Comparison of ENCODE assay signal across 13 cellular contexts in genomic region chr20:1388253-1388652, GRCh38. TPM values are rescaled to one million over a fixed set of nuclear protein-coding genes. Genes with fewer than 3 reads are reported as not detected.
A peak's percentile ranks its signal among the peaks of the same experiment; 100 is the strongest.
DNase-seq lines count a peak whose midpoint lies in the region; ATAC-seq and TF ChIP-seq lines count a peak whose summit lies in the region.
"Had no signal": no experiment of that assay in that cellular context is flagged by ENCODE, and none has a peak within 500 bp of the region (broad histone marks: within the 10 kb centered on the region; RNA-seq: fewer than 3 reads in every experiment).

No MANE protein-coding gene starts in this region.

- H3K27ac Mint-ChIP-seq in activated CD8-positive, alpha-beta memory T cell treated with anti-CD3 and anti-CD28 coated beads, Interleukin-2, amount 10 ng/mL, durations not matched to agents 7 days and 5 days: peak overlapping the region; percentile 81
- peak overlapping the region; percentile 97 for H3K27ac Mint-ChIP-seq in T-helper 17 cell

- H2AK5ac ChIP-seq in mesenchymal stem cell (ENCODE audit: low read length, severe bottlenecking): no peak overlapping the region

- peaks cover 79% of the 10 kb centered on the region for H3K4me1 Mint-ChIP-seq in activated CD8-positive, alpha-beta memory T cell treated with anti-CD3 and anti-CD28 coated beads, Interleukin-2, amount 10 ng/mL, durations not matched to agents 7 days and 5 days
- peaks cover 68% of the 10 kb centered on the region for H3K4me1 Mint-ChIP-seq in T-helper 17 cell

- TF ChIP-seq EP300 in stomach (IDR thresholded peaks at IDR 0.05): no peak

- no peak overlapping the region for H3K9ac ChIP-seq in mesenchymal stem cell (ENCODE audit: low read length)

- no peaks in the 10 kb centered on the region for H3K27me3 ChIP-seq in stomach
- H3K27me3 ChIP-seq in WERI-Rb-1 (ENCODE audit: insufficient read depth, low read depth, severe bottlenecking): no peaks in the 10 kb centered on the region
- H3K27me3 ChIP-seq in mesenchymal stem cell (ENCODE audit: control insufficient read depth in 1 of 2, insufficient read depth in 1 of 2, low read length in 2 of 2): no peaks in the 10 kb centered on the region

- peak overlapping the region; percentile 74 for H3K4me3 Mint-ChIP-seq in activated CD8-positive, alpha-beta memory T cell treated with anti-CD3 and anti-CD28 coated beads, Interleukin-2, amount 10 ng/mL, durations not matched to agents 7 days and 5 days
- H3K4me3 Mint-ChIP-seq in T-helper 17 cell: peak overlapping the region; percentile 94

- no peak overlapping the region for H3K4me2 ChIP-seq in mesenchymal stem cell (ENCODE audit: low read length, poor library complexity, severe bottlenecking)

- H3K36me3 ChIP-seq in stomach (peaks cover 0 to 7% (median 3%) of the 10 kb centered on the region in 4 donors), WERI-Rb-1 (peaks cover 10% of the 10 kb centered on the region), mesenchymal stem cell (ENCODE audit: control insufficient read depth in 1 of 2, insufficient read depth in 2 of 2, low read depth in 1 of 2, low read length in 2 of 2) (peaks cover 14 to 23% of the 10 kb centered on the region in 2 experiments)

- H3K4me1 ChIP-seq in stomach: peaks cover 68 to 91% (median 80%) of the 10 kb centered on the region in 4 donors
- peaks cover 23% of the 10 kb centered on the region for H3K4me1 ChIP-seq in mesenchymal stem cell (ENCODE audit: control insufficient read depth, insufficient read depth, low read depth, low read length)

- peaks cover 9% of the 10 kb centered on the region for H3K79me1 ChIP-seq in mesenchymal stem cell (replicated peaks; ENCODE audit: low read length, poor library complexity, severe bottlenecking)

- no peak for ATAC-seq in activated CD8-positive, alpha-beta memory T cell treated with anti-CD3 and anti-CD28 coated beads, Interleukin-2, amount 10 ng/mL, durations not matched to agents 7 days and 5 days
- ATAC-seq in T-helper 17 cell: no peak
- ATAC-seq in left lobe of liver: no peak

- CTCF ChIA-PET in activated CD8-positive, alpha-beta memory T cell treated with anti-CD3 and anti-CD28 coated beads, Interleukin-2, amount 10 ng/mL, durations not matched to agents 7 days and 5 days (lab: Charles Lee): interaction anchor here (1.1 to 6.2 kb wide), 5 partner anchors 9 to 88 kb away, joined by 3 to 24 read pairs (median 6); partner anchors contain the start of gene NSFL1C

- H3K27me3 Mint-ChIP-seq in activated CD8-positive, alpha-beta memory T cell treated with anti-CD3 and anti-CD28 coated beads, Interleukin-2, amount 10 ng/mL, durations not matched to agents 7 days and 5 days: no peaks in the 10 kb centered on the region
- no peaks in the 10 kb centered on the region for H3K27me3 Mint-ChIP-seq in T-helper 17 cell

- H3K36me3 Mint-ChIP-seq in activated CD8-positive, alpha-beta memory T cell treated with anti-CD3 and anti-CD28 coated beads, Interleukin-2, amount 10 ng/mL, durations not matched to agents 7 days and 5 days: peaks cover 31% of the 10 kb centered on the region
- H3K36me3 Mint-ChIP-seq in T-helper 17 cell (ENCODE audit: low read depth): peaks cover 7% of the 10 kb centered on the region

- no peak overlapping the region for H2BK5ac ChIP-seq in mesenchymal stem cell (ENCODE audit: low read depth, low read length, poor library complexity, severe bottlenecking)

- no peak overlapping the region for H3K18ac ChIP-seq in mesenchymal stem cell (ENCODE audit: low read depth in 1 of 2, low read length in 2 of 2)

- H3K27ac ChIP-seq in stomach: peak overlapping the region in 4 of 5 donors; percentile 88 to 94 (median 90)
- H3K27ac ChIP-seq in WERI-Rb-1: no peak overlapping the region
- no peak overlapping the region for H3K27ac ChIP-seq in mesenchymal stem cell (ENCODE audit: low read length, poor library complexity, severe bottlenecking)

- no peak overlapping the region for H3K23ac ChIP-seq in mesenchymal stem cell (ENCODE audit: low read length in 2 of 2)

- H3K14ac ChIP-seq in mesenchymal stem cell (ENCODE audit: low read length in 2 of 2): no peak overlapping the region

- TF ChIP-seq POLR2A in stomach (IDR thresholded peaks at IDR 0.05): no peak

- TF ChIP-seq CTCF in stomach (IDR thresholded peaks at IDR 0.05): no peak
- no peak for TF ChIP-seq CTCF in WERI-Rb-1 (IDR thresholded peaks at IDR 0.05; ENCODE audit: low read depth, low read length)

- H3K9me3 Mint-ChIP-seq in activated CD8-positive, alpha-beta memory T cell treated with anti-CD3 and anti-CD28 coated beads, Interleukin-2, amount 10 ng/mL, durations not matched to agents 7 days and 5 days (ENCODE audit: low read depth): no peaks in the 10 kb centered on the region

- WGBS in stomach, 5 donors: 54 to 72% (median 57%) methylated on average over 6 of the region's 6 CpGs
- WGBS in mesenchymal stem cell: 81% methylated on average over 6 of the region's 6 CpGs

- peak overlapping the region in 2 of 4 donors; percentile 89 for H3K4me3 ChIP-seq in stomach
- no peak overlapping the region for H3K4me3 ChIP-seq in WERI-Rb-1 (ENCODE audit: low read depth, low read length)
- H3K4me3 ChIP-seq in mesenchymal stem cell (ENCODE audit: insufficient read depth in 1 of 2, low read depth in 1 of 2, low read length in 2 of 2): no peak overlapping the region

- H2BK120ac ChIP-seq in mesenchymal stem cell (ENCODE audit: low read depth, low read length): no peak overlapping the region

- no peaks in the 10 kb centered on the region for H3K9me3 ChIP-seq in T-helper 17 cell (ENCODE audit: control insufficient read depth, low read length, poor library complexity, severe bottlenecking)
- no peaks in the 10 kb centered on the region for H3K9me3 ChIP-seq in stomach
- H3K9me3 ChIP-seq in WERI-Rb-1 (ENCODE audit: severe bottlenecking): no peaks in the 10 kb centered on the region
- H3K9me3 ChIP-seq in mesenchymal stem cell (ENCODE audit: control insufficient read depth, low read length): no peaks in the 10 kb centered on the region

- intact Hi-C loops in stomach (cut with DNase I; ENCODE audit: low total_unique reads): loop anchor here (5.0 kb wide), 1 partner anchor 71 kb away; no protein-coding TSS in a partner anchor

- no peak overlapping the region for H2BK15ac ChIP-seq in mesenchymal stem cell (ENCODE audit: low read depth, poor library complexity, severe bottlenecking)

- no peak for DNase-seq in activated CD8-positive, alpha-beta memory T cell treated with anti-CD3 and anti-CD28 coated beads, Interleukin-2, amount 10 ng/mL, durations not matched to agents 7 days and 5 days
- DNase-seq in activated CD8-positive, alpha-beta memory T cell treated with anti-CD3 and anti-CD28 coated beads, Interleukin-2, amount 50 U/mL, for 48 hours: no peak
- no peak for DNase-seq in T-helper 17 cell
- peak; percentile 36 for DNase-seq in left lobe of liver (ENCODE audit: low spot score)
- no peak for DNase-seq in stomach
- no peak for DNase-seq in WERI-Rb-1
- no peak for DNase-seq in mesenchymal stem cell
- no peak for DNase-seq in stimulated activated naive CD4-positive, alpha-beta T cell (lab: John Stamatoyannopoulos, UW)
- DNase-seq: activated effector memory CD4-positive, alpha-beta T cell treated with Interleukin-2 at 50 U/mL for 16 hours; EL; kidney; NCI-H2171; OCI-M1 had no signal

- H4K8ac ChIP-seq in mesenchymal stem cell (ENCODE audit: low read length): no peak overlapping the region

- no peak overlapping the region for H3K4ac ChIP-seq in mesenchymal stem cell (ENCODE audit: low read depth in 1 of 2, low read length in 2 of 2)

- H2AFZ ChIP-seq in mesenchymal stem cell (ENCODE audit: low read depth, low read length): no peak overlapping the region

- H4K91ac ChIP-seq in mesenchymal stem cell (ENCODE audit: low read length): no peak overlapping the region

- H2BK12ac ChIP-seq in mesenchymal stem cell (ENCODE audit: low read length in 2 of 2): no peak overlapping the region

RNA-seq across cellular contexts. Expression of gene FKBP1A, which starts 4.6 kb away (rescaled TPM):
- 100 to 1,000 TPM; 247 to 273 TPM for total RNA-seq in activated CD8-positive, alpha-beta memory T cell treated with anti-CD3 and anti-CD28 coated beads, Interleukin-2, amount 10 ng/mL, durations not matched to agents 7 days and 5 days
- total RNA-seq in T-helper 17 cell (100 to 1,000 TPM in 1 of 2 donors, 10 to 100 TPM in 1; 77.9 to 113 TPM), left lobe of liver (61.5 TPM), stomach (100 to 1,000 TPM in 2 of 5 donors, 10 to 100 TPM in 3; 33.0 to 280 (median 68.3) TPM)
- 100 to 1,000 TPM; 135 to 283 (median 195) TPM for polyA plus RNA-seq in stomach
- polyA plus RNA-seq in mesenchymal stem cell (2013, experiment 1 of 2): 511 TPM
- polyA plus RNA-seq in mesenchymal stem cell (2013, experiment 2 of 2): 515 TPM

RNA-seq across cellular contexts. Expression of gene SDCBP2, which starts 59.3 kb away (rescaled TPM):
- total RNA-seq in activated CD8-positive, alpha-beta memory T cell treated with anti-CD3 and anti-CD28 coated beads, Interleukin-2, amount 10 ng/mL, durations not matched to agents 7 days and 5 days: 1 to 10 TPM; 2.1 to 4.3 TPM
- 1 to 10 TPM; 1.2 to 2.3 TPM for total RNA-seq in T-helper 17 cell
- 6.4 TPM for total RNA-seq in left lobe of liver
- 10 to 100 TPM; 33.3 to 90.9 (median 68.3) TPM for total RNA-seq in stomach
- polyA plus RNA-seq in stomach: 100 to 1,000 TPM in 1 of 3 donors, 10 to 100 TPM in 2; 38.4 to 297 (median 52.8) TPM
- polyA plus RNA-seq in mesenchymal stem cell (2013, experiment 1 of 2): 1.6 TPM
- 1.8 TPM for polyA plus RNA-seq in mesenchymal stem cell (2013, experiment 2 of 2)

Comparison
In these comparisons a context has a peak if more than half of its experiments do, and no peak if none do; other contexts are left out.
1. H3K27ac ChIP-seq: peak in stomach (4 of 5); none in WERI-Rb-1 (single experiment) and mesenchymal stem cell (single experiment).